ENCODE assay signal across 8 cellular contexts in the genomic region with DNA sequence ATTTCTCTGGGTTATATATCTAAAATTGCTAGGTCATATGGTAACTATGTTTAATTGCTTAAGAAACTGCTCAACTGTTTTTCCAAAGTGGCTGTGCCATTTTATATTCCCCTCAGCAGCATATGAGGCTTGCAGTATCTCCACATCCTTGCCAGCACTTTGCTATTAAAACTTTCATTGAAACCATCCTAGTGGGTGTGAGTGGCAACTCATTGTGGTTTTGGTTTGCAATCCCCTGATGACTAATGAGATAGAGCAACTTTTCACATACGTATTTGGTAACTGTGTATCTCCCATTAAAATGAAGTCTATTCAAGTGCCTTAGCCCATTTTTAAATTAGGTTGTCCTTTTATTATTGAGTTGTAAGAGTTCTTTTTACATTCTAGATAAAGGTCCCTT. TPM values are rescaled to one million over a fixed set of nuclear protein-coding genes. Genes with fewer than 3 reads are reported as not detected.
DNase-seq lines count a peak whose midpoint lies in the region; ATAC-seq, FAIRE-seq and TF ChIP-seq lines count a peak whose summit lies in the region.

No MANE protein-coding gene starts in this region.

- 0% methylated on average over 1 of the region's 1 CpG for WGBS in GM23248 (ENCODE audit: low coverage in 1 of 2, low lambda C conversion rate in 2 of 2, missing lambda C conversion rate in 2 of 2), 2 experiments
- WGBS in GM12878 (ENCODE audit: insufficient coverage, insufficient replicate concordance, low lambda C conversion rate, missing lambda C conversion rate): 0% methylated on average over 1 of the region's 1 CpG
- 73% methylated on average over 1 of the region's 1 CpG for WGBS in hepatocyte (ENCODE audit: low lambda C conversion rate, missing lambda C conversion rate)

- H3K27me3 ChIP-seq in GM23248 (replicated peaks; ENCODE audit: insufficient read depth) (no peaks in the 10 kb centered on the region), MM.1S (replicated peaks; ENCODE audit: insufficient read depth, low read length) (no peaks in the 10 kb centered on the region), GM12878 (replicated peaks in 1 of 2; ENCODE audit: control insufficient read depth in 2 of 2, insufficient read depth in 2 of 2, low read length in 1 of 2) (no peaks in the 10 kb centered on the region), hepatocyte (no peaks in the 10 kb centered on the region)

- H3K9me3 ChIP-seq in GM23248 (ENCODE audit: low read depth) (no peaks in the 10 kb centered on the region), MM.1S (replicated peaks; ENCODE audit: insufficient read depth, low read length) (no peaks in the 10 kb centered on the region), GM12878 (replicated peaks; ENCODE audit: control insufficient read depth, insufficient read depth, low read length) (no peaks in the 10 kb centered on the region), hepatocyte (ENCODE audit: low read depth) (no peaks in the 10 kb centered on the region)

- in situ Hi-C loops in GM23248 (cut with MboI) (no loop called here), GM12878 (cut with MboI) (no loop called here)

- H4K20me1 ChIP-seq in GM23248 (ENCODE audit: insufficient read depth) (peaks cover 50% of the 10 kb centered on the region), MM.1S (ENCODE audit: insufficient read depth, low read length) (peaks cover 39% of the 10 kb centered on the region), GM12878 (ENCODE audit: control insufficient read depth, insufficient read depth) (no peaks in the 10 kb centered on the region; the same call in 1 of the 2 replicates), hepatocyte (ENCODE audit: insufficient read depth, poor library complexity, severe bottlenecking) (peaks cover 53% of the 10 kb centered on the region)

- FAIRE-seq in GM12891 (lab: Jason Lieb, UNC) (peak; percentile 85), GM12878 (lab: Jason Lieb, UNC) (no peak)

- POLR2A ChIA-PET in GM12878 (lab: Charles Lee): interaction anchor here (0.8 to 1.4 kb wide), 5 partner anchors 9 to 17 kb away, joined by 3 to 6 read pairs (median 3); a partner anchor contains a TSS

- RAD21 ChIA-PET in GM12878 (lab: Charles Lee; ENCODE audit: unreplicated experiment): interaction anchor here (0.7 to 1.3 kb wide), 2 partner anchors 27 to 28 kb away, joined by 3 to 8 read pairs; no protein-coding TSS in a partner anchor

- intact Hi-C loops in GM12878 (cut with micrococcal nuclease; ENCODE audit: unreplicated experiment): loop anchor here (2.0 kb wide), 1 partner anchor 15 kb away; no protein-coding TSS in a partner anchor

- no TSS peak for BruUV-seq in GM12878 (replicated peaks; lab: Mats Ljungman, UMichigan)

- no peak for TF ChIP-seq RAD21 in GM12878 (IDR thresholded peaks at IDR 0.05; ENCODE audit: insufficient read depth, low read depth, low read length)

- H2AFZ ChIP-seq in GM23248 (no peak overlapping the region), MM.1S (ENCODE audit: low read length) (no peak overlapping the region), GM12878 (ENCODE audit: control insufficient read depth, low read depth, low read length) (no peak overlapping the region), hepatocyte (no peak overlapping the region)

- no peak overlapping the region for H3K4me3 ChIP-seq in GM23248
- no peak overlapping the region for H3K4me3 ChIP-seq in MM.1S (ENCODE audit: low read length)
- no peak overlapping the region for H3K4me3 ChIP-seq in GM12878
- H3K4me3 ChIP-seq in hepatocyte: no peak overlapping the region

- DNase-seq in GM12891 (ENCODE audit: insufficient read length, low spot score) (no peak), GM23248 (peak; percentile 94), MM.1S (peak; percentile 59), GM12878 (ENCODE audit: low read depth, low spot score) (peak; percentile 72), hepatocyte (ENCODE audit: low spot score) (no peak), NCI-H82 treated with DMSO at 0.1 percent for 48 hours (lab: John Stamatoyannopoulos, UW; ENCODE audit: unreplicated experiment) (no peak), NCI-H1105 (lab: John Stamatoyannopoulos, UW) (no peak)
- DNase-seq in stimulated activated CD4-positive, alpha-beta T cell treated with anti-CD3 and anti-CD28 coated beads, Interleukin-2, amount 100 ng/mL, for 4 hours (ENCODE audit: low read depth): peak; percentile 16

- SMC1A ChIA-PET in GM12878 (lab: Charles Lee; ENCODE audit: uncharacterized antibody, unreplicated experiment): interaction anchor here (0.6 to 1.5 kb wide), 8 partner anchors 10 to 38 kb away, joined by 3 to 19 read pairs (median 4); a partner anchor contains a TSS

- TF ChIP-seq EP300 in GM12878 (IDR thresholded peaks at IDR 0.05; ENCODE audit: borderline replicate concordance in 1 of 2, control insufficient read depth in 1 of 2, low read depth in 2 of 2, low read length in 2 of 2): peak; percentile 24 to 27; a peak in 1 of 4 replicates

- H3K4me1 ChIP-seq in GM23248 (ENCODE audit: insufficient read depth) (peaks cover 18% of the 10 kb centered on the region), MM.1S (ENCODE audit: low read length) (peaks cover 13% of the 10 kb centered on the region), GM12878 (ENCODE audit: control insufficient read depth, insufficient read depth, low read length) (peaks cover 14% of the 10 kb centered on the region), hepatocyte (ENCODE audit: insufficient read depth) (no peaks in the 10 kb centered on the region)

- H3K4me2 ChIP-seq in GM23248 (ENCODE audit: unreplicated experiment) (peak overlapping the region; percentile 6), MM.1S (ENCODE audit: low read depth, low read length) (no peak overlapping the region), GM12878 (ENCODE audit: control insufficient read depth, insufficient read depth) (no peak overlapping the region), hepatocyte (no peak overlapping the region)

- TF ChIP-seq POLR2A in GM12891 (IDR thresholded peaks at IDR 0.05; ENCODE audit: low read depth, low read length): no peak; the same call in 1 of the 2 replicates
- no peak for TF ChIP-seq POLR2A in GM12878 (IDR thresholded peaks at IDR 0.05; ENCODE audit: low read depth, low read length)

- H3K9me2 ChIP-seq in GM23248 (ENCODE audit: insufficient read depth) (no peaks in the 10 kb centered on the region), MM.1S (replicated peaks; ENCODE audit: insufficient read depth, low read length) (no peaks in the 10 kb centered on the region), hepatocyte (replicated peaks; ENCODE audit: insufficient read depth) (no peaks in the 10 kb centered on the region)

- H3K9ac ChIP-seq in GM23248: no peak overlapping the region
- no peak overlapping the region for H3K9ac ChIP-seq in MM.1S (ENCODE audit: low read length)
- H3K9ac ChIP-seq in GM12878 (ENCODE audit: control insufficient read depth, insufficient read depth, low read length): no peak overlapping the region

- H3F3A ChIP-seq in GM23248 (ENCODE audit: insufficient read depth): peaks cover 38% of the 10 kb centered on the region
- peaks cover 7% of the 10 kb centered on the region for H3F3A ChIP-seq in MM.1S (ENCODE audit: insufficient read depth, low read length)

- H3K36me3 ChIP-seq in GM23248 (ENCODE audit: low read depth) (peaks cover 27% of the 10 kb centered on the region), MM.1S (replicated peaks; ENCODE audit: insufficient read depth, low read length) (0 out of 2 replicates have a peak, but pooled peaks cover 6% of the 10 kb centered on the region), GM12878 (ENCODE audit: control insufficient read depth in 2 of 2, insufficient read depth in 2 of 2, low read length in 1 of 2) (peaks cover 0 to 10% of the 10 kb centered on the region in 2 experiments; a peak in 2 of 4 replicates), hepatocyte (replicated peaks; ENCODE audit: insufficient read depth, low read depth) (no peaks in the 10 kb centered on the region)

- TF ChIP-seq CTCF in MM.1S (IDR thresholded peaks at IDR 0.05; ENCODE audit: low read length): no peak
- no peak for TF ChIP-seq CTCF in GM12878 (IDR thresholded peaks at IDR 0.05 in 2 of 3, conservative IDR thresholded peaks at IDR 0.05 in 1 of 3; ENCODE audit: control insufficient read depth in 2 of 3, extremely low read depth in 1 of 3, insufficient read depth in 1 of 3, low read depth in 3 of 3, low read length in 3 of 3)
- TF ChIP-seq CTCF in hepatocyte (IDR thresholded peaks at IDR 0.05; ENCODE audit: poor library complexity): no peak

- H3K79me2 ChIP-seq in GM23248 (ENCODE audit: insufficient read depth) (peaks cover 94% of the 10 kb centered on the region), MM.1S (ENCODE audit: low read length) (peaks cover 68% of the 10 kb centered on the region), GM12878 (ENCODE audit: control insufficient read depth, insufficient read depth, low read length) (peaks cover 29% of the 10 kb centered on the region), hepatocyte (peaks cover 73% of the 10 kb centered on the region)

- H3K27ac ChIP-seq in GM23248: peak overlapping the region; percentile 43
- no peak overlapping the region for H3K27ac ChIP-seq in MM.1S (ENCODE audit: low read length)
- H3K27ac ChIP-seq in GM12878 (ENCODE audit: control insufficient read depth, insufficient read depth): peak overlapping the region; percentile 64; the same call in 1 of the 2 replicates
- no peak overlapping the region for H3K27ac ChIP-seq in hepatocyte

- CTCF ChIA-PET in GM12878 (lab: Yijun Ruan, JAX): interaction anchor here (1.2 to 1.9 kb wide), 4 partner anchors 14 to 182 kb away, joined by 3 to 7 read pairs (median 4); no protein-coding TSS in a partner anchor

- ATAC-seq in GM12878: peak; percentile 97

RNA-seq across cellular contexts. Expression of a gene that starts 17.3 kb away (rescaled TPM):
- 15.7 TPM for polyA plus RNA-seq in GM12891 (2012; ENCODE audit: low read depth, missing spikeins)
- total RNA-seq in GM23248 (2014; rRNA removed; shearing (Covaris generic)): 34.0 and 46.8 TPM in 2 replicates
- polyA plus RNA-seq in GM23248 (2016; fragmentation: Nextera tagmentation; extraction: Ambion mirVana) (62.6 and 65.2 TPM in 2 replicates), GM12878 (2011; rRNA removed) (45.6 and 56.3 TPM in 2 replicates), GM12878 (2014; fragmentation: Illumina TruSeq; extraction: Trizol) (50.9 and 54.9 TPM in 2 replicates), GM12878 (2014; fragmentation: Nextera tagmentation; extraction: Ambion mirVana) (1 to 10 TPM; 8.5 to 8.8 TPM), GM12878 (2014; rRNA removed) (33.4 and 37.6 TPM in 2 replicates), GM12878 (2016; fragmentation: Nextera tagmentation; extraction: Ambion mirVana) (10 to 100 TPM; 44.4 to 46.8 TPM), hepatocyte (38.9 and 42.5 TPM in 2 replicates)
- total RNA-seq in GM12878 (2013; cell fraction: nucleolus; rRNA removed): 80.9 and 90.7 TPM in 2 replicates
- total RNA-seq in GM12878 (2014; rRNA removed) (16.1 and 18.6 TPM in 2 replicates), GM12878 (2014; rRNA removed; fragmentation: Illumina TruSeq; extraction: Trizol) (29.7 and 29.9 TPM in 2 replicates), GM12878 (2021) (52.7 and 52.8 TPM in 2 replicates), hepatocyte (38.3 and 44.0 TPM in 2 replicates)
- polyA plus RNA-seq in GM12878 (2011; ENCODE audit: low read depth): 9.4 TPM
- 36.5 and 46.7 TPM in 2 replicates for polyA plus RNA-seq in GM12878 (2011; cell fraction: cytosol; rRNA removed)
- polyA plus RNA-seq in GM12878 (2011; cell fraction: nucleus; rRNA removed): 36.3 and 44.2 TPM in 2 replicates
- 13.7 and 19.9 TPM in 2 replicates for polyA plus RNA-seq in GM12878 (2012)
- polyA minus RNA-seq in GM12878 (2011; rRNA and poly(A)+ RNA removed): 43.9 and 44.5 TPM in 2 replicates
- polyA minus RNA-seq in GM12878 (2011; cell fraction: cytosol; rRNA and poly(A)+ RNA removed): 16.0 and 19.0 TPM in 2 replicates
- 12.7 and 24.3 TPM in 2 replicates for polyA minus RNA-seq in GM12878 (2011; cell fraction: nucleus; rRNA and poly(A)+ RNA removed)

Comparison
In these comparisons a context has a peak if more than half of its experiments do, and no peak if none do; other contexts are left out.
1. DNase-seq: peak in GM23248 (single experiment), MM.1S (single experiment), GM12878 (single experiment) and stimulated activated CD4-positive, alpha-beta T cell treated with anti-CD3 and anti-CD28 coated beads, Interleukin-2, amount 100 ng/mL, for 4 hours (single experiment); none in GM12891 (single experiment), hepatocyte (single experiment), NCI-H82 treated with DMSO at 0.1 percent for 48 hours (single experiment) and NCI-H1105 (single experiment).
2. H3K27ac ChIP-seq: peak in GM23248 (single experiment) and GM12878 (single experiment); none in MM.1S (single experiment) and hepatocyte (single experiment).